24 cellular contexts compared by ENCODE assay signal in the genomic region with DNA sequence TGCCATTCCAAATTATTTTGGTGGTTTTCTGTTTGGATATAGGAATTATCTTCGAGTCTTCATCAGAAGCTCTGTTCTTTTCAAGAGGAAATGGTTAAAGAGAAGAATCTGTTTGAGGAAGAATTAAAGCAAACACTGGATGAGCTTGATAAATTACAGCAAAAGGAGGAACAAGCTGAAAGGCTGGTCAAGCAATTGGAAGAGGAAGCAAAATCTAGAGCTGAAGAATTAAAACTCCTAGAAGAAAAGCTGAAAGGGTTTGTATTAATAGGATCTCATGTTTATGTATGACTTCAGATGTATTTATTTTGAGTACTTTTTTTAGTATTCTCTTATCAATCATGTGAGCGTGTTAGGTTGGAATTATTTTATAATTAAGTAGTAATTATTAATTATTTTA.
"Had no signal": no experiment of that assay in that cellular context is flagged by ENCODE, and none has a peak within 500 bp of the region (broad histone marks: within the 10 kb centered on the region; RNA-seq: fewer than 3 reads in every experiment).

No MANE protein-coding gene starts in this region.

- H3K27me3 Mint-ChIP-seq: activated naive CD4-positive, alpha-beta T cell treated with anti-CD3 and anti-CD28 coated beads, Interleukin-2, amount 10 ng/mL, durations not matched to agents 7 days and 5 days; memory B cell had no signal

- H3K27ac ChIP-seq: heart right ventricle, neutrophil, ovary, prostate gland, testis, vagina had no signal

- H3K27ac Mint-ChIP-seq: activated naive CD4-positive, alpha-beta T cell treated with anti-CD3 and anti-CD28 coated beads, Interleukin-2, amount 10 ng/mL, durations not matched to agents 7 days and 5 days; memory B cell; nephron; WTC11 had no signal

- H3K27me3 ChIP-seq: heart right ventricle, neutrophil, ovary, testis, vagina had no signal

- H3K4me1 Mint-ChIP-seq: memory B cell, nephron, WTC11 had no signal

- H3K9me3 ChIP-seq: heart right ventricle, neutrophil, ovary, prostate gland, testis, vagina had no signal

- H3K4me1 ChIP-seq: heart right ventricle, prostate gland, testis, vagina had no signal

- H3K4me3 ChIP-seq: heart right ventricle, ovary, prostate gland, testis, vagina had no signal

- H3K9me3 Mint-ChIP-seq: activated naive CD4-positive, alpha-beta T cell treated with anti-CD3 and anti-CD28 coated beads, Interleukin-2, amount 10 ng/mL, durations not matched to agents 7 days and 5 days; memory B cell; nephron; WTC11 had no signal

- DNase-seq: activated CD8-positive, alpha-beta memory T cell treated with anti-CD3 and anti-CD28 coated beads, Interleukin-2, amount 50 U/mL, for 48 hours; activated effector memory CD4-positive, alpha-beta T cell treated with anti-CD3 and anti-CD28 coated beads, Interleukin-2, amount 50 U/mL, for 16 hours; activated naive CD4-positive, alpha-beta T cell treated with anti-CD3 and anti-CD28 coated beads, Interleukin-2, amount 10 ng/mL, durations not matched to agents 7 days and 5 days; activated T-cell treated with anti-CD3 and anti-CD28 coated beads, Interleukin-2, amount 50 U/mL, for 48 hours; amygdala; cerebellar nuclear complex; dermis blood vessel endothelial cell; effector CD8-positive, alpha-beta T cell; erythroblast; foreskin fibroblast; heart right ventricle; islet precursor cell; left colon; ovary; stimulated activated CD4-positive, alpha-beta T cell treated with anti-CD3 and anti-CD28 coated beads, Interleukin-4, amount 100 ng/mL, for 1 hour; stimulated activated naive CD4-positive, alpha-beta T cell; testis; trophoblast cell had no signal

- ATAC-seq: heart right ventricle, left colon, WTC11 had no signal

- H3K36me3 ChIP-seq: ovary, prostate gland, vagina had no signal

- H3K4me3 Mint-ChIP-seq: activated naive CD4-positive, alpha-beta T cell treated with anti-CD3 and anti-CD28 coated beads, Interleukin-2, amount 10 ng/mL, durations not matched to agents 7 days and 5 days; memory B cell; nephron; WTC11 had no signal
